1 cellular context compared by ENCODE assay signal in genomic region chr17:10761281-10761680, GRCh38.
TF ChIP-seq lines count a peak whose summit lies in the region.

No MANE protein-coding gene starts in this region.

TF ChIP-seq in HepG2, 621 proteins besides CTCF, POLR2A, EP300 and RAD21 (continued from another document):
- TF ChIP-seq ZNF790 (CRISPR knock-in tag; IDR thresholded peaks at IDR 0.05; ENCODE audit: borderline replicate concordance) (no peak), HOXA9 (CRISPR knock-in tag; IDR thresholded peaks at IDR 0.05; ENCODE audit: borderline replicate concordance) (no peak), ZNF646 (CRISPR knock-in tag; IDR thresholded peaks at IDR 0.05) (no peak), MAFF (IDR thresholded peaks at IDR 0.05; ENCODE audit: low read depth, low read length) (0 out of 2 replicates have a peak, but pooled peaks have one; percentile 16), ATF6 (CRISPR knock-in tag; conservative IDR thresholded peaks at IDR 0.05) (no peak), ZNF891 (CRISPR knock-in tag; IDR thresholded peaks at IDR 0.05) (no peak), DPF2 (CRISPR knock-in tag; IDR thresholded peaks at IDR 0.05; ENCODE audit: borderline replicate concordance, low read depth) (no peak), MAFK (conservative IDR thresholded peaks at IDR 0.05 in 1 of 2, IDR thresholded peaks at IDR 0.05 in 1 of 2; ENCODE audit: low read length in 2 of 2) (peak; percentile 40 to 45; a peak in 3 of 4 replicates), HMGA1 (CRISPR knock-in tag; conservative IDR thresholded peaks at IDR 0.05) (no peak), TCF12 (IDR thresholded peaks at IDR 0.05) (no peak), TCF12 (CRISPR knock-in tag; IDR thresholded peaks at IDR 0.05) (no peak), ZNF333 (CRISPR knock-in tag; IDR thresholded peaks at IDR 0.05; ENCODE audit: borderline replicate concordance) (no peak), PREB (CRISPR knock-in tag; IDR thresholded peaks at IDR 0.05) (no peak), GTF3A (CRISPR knock-in tag; conservative IDR thresholded peaks at IDR 0.05) (no peak), NCOA5 (CRISPR knock-in tag; IDR thresholded peaks at IDR 0.05) (no peak)
